23 cellular contexts compared by ENCODE assay signal in the genomic region with DNA sequence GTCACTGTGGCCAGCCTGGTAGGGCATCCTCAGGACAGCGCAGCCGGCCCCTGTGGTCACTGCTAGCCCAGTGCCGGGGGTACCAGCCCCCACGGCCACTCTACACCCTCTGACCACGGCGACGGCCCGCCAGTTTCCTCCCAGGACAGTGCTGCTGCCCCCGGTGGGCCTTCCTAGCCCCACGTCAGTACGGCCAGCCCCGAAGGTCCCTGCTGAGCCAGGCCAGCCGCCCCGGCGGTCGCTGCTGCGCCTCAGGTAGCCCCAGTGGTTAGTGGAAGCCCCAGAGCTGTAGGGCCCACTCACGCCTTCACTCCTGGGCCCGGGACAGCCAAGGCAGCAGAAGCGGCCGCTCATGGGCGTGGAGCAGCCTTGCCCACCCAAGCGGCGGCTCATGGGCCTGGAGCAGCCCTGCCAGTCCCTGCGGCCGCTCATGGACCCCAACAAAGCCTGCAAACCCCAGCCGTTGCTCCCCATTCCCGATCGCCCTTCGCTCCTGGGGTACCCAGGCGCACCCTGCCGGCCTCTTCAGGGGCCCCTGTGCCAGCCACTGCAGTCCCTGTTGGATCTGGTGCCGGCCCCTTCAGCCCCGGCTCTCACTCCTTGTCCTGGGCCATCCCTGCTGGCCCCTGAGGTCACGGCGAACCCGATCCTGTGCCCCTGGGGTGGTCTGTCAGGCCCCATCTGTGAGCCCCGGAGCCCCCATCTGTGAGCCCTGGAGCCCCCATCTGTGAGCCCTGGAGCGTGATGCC. TPM values are rescaled to one million over a fixed set of nuclear protein-coding genes. Genes with fewer than 3 reads are reported as not detected.
"Had no signal": no experiment of that assay in that cellular context is flagged by ENCODE, and none has a peak within 500 bp of the region (broad histone marks: within the 10 kb centered on the region; RNA-seq: fewer than 3 reads in every experiment).

No MANE protein-coding gene starts in this region.

- H3K4me1 ChIP-seq: heart left ventricle, right lobe of liver had no signal

- H3K27ac Mint-ChIP-seq: activated CD8-positive, alpha-beta T cell treated with anti-CD3 and anti-CD28 coated beads, Interleukin-2, amount 10 ng/mL, durations not matched to agents 7 days and 5 days; activated naive CD8-positive, alpha-beta T cell treated with anti-CD3 and anti-CD28 coated beads for 36 hours; activated T-cell treated with anti-CD3 and anti-CD28 coated beads, Interleukin-2, amount 50 U/mL, for 72 hours; brain; memory B cell; naive thymus-derived CD4-positive, alpha-beta T cell; stimulated activated naive CD8-positive, alpha-beta T cell treated with anti-CD3 and anti-CD28 coated beads, Interleukin-15, amount 100 ng/mL, for 72 hours had no signal

- H3K4me1 Mint-ChIP-seq: activated naive CD8-positive, alpha-beta T cell treated with anti-CD3 and anti-CD28 coated beads for 36 hours; brain; central memory CD8-positive, alpha-beta T cell; memory B cell; naive thymus-derived CD4-positive, alpha-beta T cell; stimulated activated naive CD8-positive, alpha-beta T cell treated with anti-CD3 and anti-CD28 coated beads, Interleukin-15, amount 100 ng/mL, for 72 hours had no signal

- H3K36me3 Mint-ChIP-seq: activated naive CD8-positive, alpha-beta T cell treated with anti-CD3 and anti-CD28 coated beads for 36 hours; memory B cell had no signal

- H3K9me3 ChIP-seq: mucosa of descending colon, neutrophil, right lobe of liver, upper lobe of left lung had no signal

- H3K9me3 Mint-ChIP-seq: activated T-cell treated with anti-CD3 and anti-CD28 coated beads, Interleukin-2, amount 50 U/mL, for 72 hours; central memory CD8-positive, alpha-beta T cell; memory B cell; stimulated activated naive CD8-positive, alpha-beta T cell treated with anti-CD3 and anti-CD28 coated beads, Interleukin-15, amount 100 ng/mL, for 72 hours had no signal

- H3K4me3 Mint-ChIP-seq: activated CD8-positive, alpha-beta T cell treated with anti-CD3 and anti-CD28 coated beads, Interleukin-2, amount 10 ng/mL, durations not matched to agents 7 days and 5 days; activated naive CD8-positive, alpha-beta T cell treated with anti-CD3 and anti-CD28 coated beads for 36 hours; activated T-cell treated with anti-CD3 and anti-CD28 coated beads, Interleukin-2, amount 50 U/mL, for 72 hours; brain; central memory CD8-positive, alpha-beta T cell; memory B cell; naive thymus-derived CD4-positive, alpha-beta T cell; stimulated activated naive CD8-positive, alpha-beta T cell treated with anti-CD3 and anti-CD28 coated beads, Interleukin-15, amount 100 ng/mL, for 72 hours had no signal

- H3K27me3 ChIP-seq: right lobe of liver had no signal

- H3K36me3 ChIP-seq: heart left ventricle, neutrophil, right lobe of liver, upper lobe of left lung had no signal

- H3K27ac ChIP-seq: heart left ventricle, neutrophil, right lobe of liver, upper lobe of left lung, VCaP had no signal

- H3K4me3 ChIP-seq: mucosa of descending colon, right lobe of liver, upper lobe of left lung had no signal

- DNase-seq: activated CD4-positive, alpha-beta T cell treated with anti-CD3 and anti-CD28 coated beads for 4 hours; activated CD8-positive, alpha-beta memory T cell treated with anti-CD3 and anti-CD28 coated beads, Interleukin-2, amount 50 U/mL, for 48 hours; activated CD8-positive, alpha-beta T cell treated with anti-CD3 and anti-CD28 coated beads, Interleukin-2, amount 10 ng/mL, durations not matched to agents 7 days and 5 days; activated naive CD8-positive, alpha-beta T cell treated with anti-CD3 and anti-CD28 coated beads for 36 hours; activated T-cell treated with anti-CD3 and anti-CD28 coated beads, Interleukin-2, amount 50 U/mL, for 72 hours; amygdala; cortex of kidney; effector CD4-positive, alpha-beta T cell; islet precursor cell; naive thymus-derived CD4-positive, alpha-beta T cell; right lobe of liver; stimulated activated naive CD8-positive, alpha-beta T cell treated with anti-CD3 and anti-CD28 coated beads, Interleukin-15, amount 100 ng/mL, for 72 hours; T1000 had no signal

- ATAC-seq: activated CD8-positive, alpha-beta T cell treated with anti-CD3 and anti-CD28 coated beads, Interleukin-2, amount 10 ng/mL, durations not matched to agents 7 days and 5 days; activated T-cell treated with anti-CD3 and anti-CD28 coated beads, Interleukin-2, amount 50 U/mL, for 72 hours; left lobe of liver; mucosa of descending colon; naive thymus-derived CD4-positive, alpha-beta T cell had no signal

RNA-seq across cellular contexts. Expression of gene ROPN1B, which starts 9.5 kb away (rescaled TPM):
- total RNA-seq: activated CD8-positive, alpha-beta T cell treated with anti-CD3 and anti-CD28 coated beads, Interleukin-2, amount 10 ng/mL, durations not matched to agents 7 days and 5 days; activated naive CD8-positive, alpha-beta T cell treated with anti-CD3 and anti-CD28 coated beads for 36 hours; activated T-cell treated with anti-CD3 and anti-CD28 coated beads, Interleukin-2, amount 50 U/mL, for 72 hours; endothelial cell of umbilical vein; naive thymus-derived CD4-positive, alpha-beta T cell had no signal
- polyA plus RNA-seq: endothelial cell of umbilical vein had no signal
